In the genomic region with DNA sequence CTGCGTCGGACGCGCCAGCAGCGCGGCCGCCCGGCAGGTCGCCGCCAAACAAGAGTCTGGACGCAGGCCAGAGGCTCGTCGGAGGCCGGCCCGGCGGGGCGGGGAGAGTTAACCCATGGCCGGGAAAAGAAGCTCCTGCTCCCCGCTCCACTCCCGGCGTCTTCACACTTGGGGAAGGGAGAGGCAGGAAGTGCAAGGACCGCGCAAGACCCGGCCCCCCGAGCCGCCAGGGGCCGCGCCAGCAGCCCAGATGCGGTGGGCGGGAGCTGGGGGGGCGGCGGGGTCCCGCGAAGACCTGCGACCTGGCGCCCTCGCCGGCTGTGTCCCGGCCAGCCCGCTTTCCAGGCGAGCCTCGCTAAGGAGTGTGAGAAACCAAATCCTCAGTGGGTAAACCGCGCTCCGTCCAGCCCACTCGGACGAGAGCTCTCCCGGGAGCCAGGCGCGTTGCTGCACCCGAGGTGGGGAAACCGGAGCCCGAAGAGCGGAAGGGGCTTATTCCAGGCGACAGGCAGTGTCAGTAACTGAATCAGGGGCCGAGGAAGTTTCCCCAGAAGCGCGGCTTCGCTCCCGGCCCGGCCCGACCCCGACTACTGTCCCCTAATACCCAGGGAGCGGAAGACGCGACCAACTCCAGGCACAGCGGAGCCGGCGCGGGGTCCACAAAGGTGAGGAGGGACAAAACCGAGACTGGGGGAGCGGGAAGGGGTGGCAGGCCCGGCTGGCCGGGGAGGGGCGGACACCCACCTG, we compare ENCODE assay signal across 8 cellular contexts. TPM values are rescaled to one million over a fixed set of nuclear protein-coding genes. Genes with fewer than 3 reads are reported as not detected.
DNase-seq lines count a peak whose midpoint lies in the region; ATAC-seq lines count a peak whose summit lies in the region.

No MANE protein-coding gene starts in this region.

- POLR2A ChIA-PET in activated CD4-positive, alpha-beta T cell treated with anti-CD3 and anti-CD28 coated beads, Interleukin-2, amount 10 ng/mL, durations not matched to agents 7 days and 5 days (lab: Charles Lee), result no interaction called here

- peaks cover 9% of the 10 kb centered on the region for H3K9me3 Mint-ChIP-seq in activated CD4-positive, alpha-beta T cell treated with anti-CD3 and anti-CD28 coated beads, Interleukin-2, amount 10 ng/mL, durations not matched to agents 7 days and 5 days
- peaks cover 0 to 2% (median 0%) of the 10 kb centered on the region in 3 donors for H3K9me3 Mint-ChIP-seq in IgD-negative memory B cell

- no peak for DNase-seq in activated CD4-positive, alpha-beta T cell treated with anti-CD3 and anti-CD28 coated beads, Interleukin-2, amount 10 ng/mL, durations not matched to agents 7 days and 5 days
- no peak for DNase-seq in activated CD4-positive, alpha-beta T cell treated with anti-CD3 and anti-CD28 coated beads, Interleukin-2, amount 50 U/mL, for 4 hours
- DNase-seq in amniotic epithelial cell (ENCODE audit: low read depth) (peak; percentile 41), hepatic stellate cell (ENCODE audit: low spot score) (peak; percentile 81), sciatic nerve (ENCODE audit: low spot score) (peak; percentile 80), CD1c-positive myeloid dendritic cell (ENCODE audit: extremely low spot score) (no peak)
- no peak for DNase-seq in stimulated activated CD4-positive, alpha-beta T cell treated with anti-CD3 and anti-CD28 coated beads, Interleukin-4, amount 100 ng/mL, for 24 hours

- peaks cover 7% of the 10 kb centered on the region for H3K36me3 Mint-ChIP-seq in activated CD4-positive, alpha-beta T cell treated with anti-CD3 and anti-CD28 coated beads, Interleukin-2, amount 10 ng/mL, durations not matched to agents 7 days and 5 days (ENCODE audit: low read depth)
- H3K36me3 Mint-ChIP-seq in IgD-negative memory B cell, result no peaks in the 10 kb centered on the region

- peak overlapping the region; percentile 64 for H3K4me3 Mint-ChIP-seq in activated CD4-positive, alpha-beta T cell treated with anti-CD3 and anti-CD28 coated beads, Interleukin-2, amount 10 ng/mL, durations not matched to agents 7 days and 5 days
- peak overlapping the region; percentile 79 to 94 (median 86) for H3K4me3 Mint-ChIP-seq in IgD-negative memory B cell

- no peak overlapping the region for H3K27ac Mint-ChIP-seq in activated CD4-positive, alpha-beta T cell treated with anti-CD3 and anti-CD28 coated beads, Interleukin-2, amount 10 ng/mL, durations not matched to agents 7 days and 5 days
- H3K27ac Mint-ChIP-seq in IgD-negative memory B cell, result no peak overlapping the region

- H3K27me3 Mint-ChIP-seq in activated CD4-positive, alpha-beta T cell treated with anti-CD3 and anti-CD28 coated beads, Interleukin-2, amount 10 ng/mL, durations not matched to agents 7 days and 5 days, result peaks cover 56% of the 10 kb centered on the region
- peaks cover 25% of the 10 kb centered on the region for H3K27me3 Mint-ChIP-seq in IgD-negative memory B cell

- CTCF ChIA-PET in activated CD4-positive, alpha-beta T cell treated with anti-CD3 and anti-CD28 coated beads, Interleukin-2, amount 10 ng/mL, durations not matched to agents 7 days and 5 days (lab: Charles Lee), result interaction anchor here (0.6 to 2.6 kb wide), 5 partner anchors 11 to 70 kb away, joined by 3 to 8 read pairs (median 3); no protein-coding TSS in a partner anchor

- peaks cover 10% of the 10 kb centered on the region for H3K4me1 Mint-ChIP-seq in activated CD4-positive, alpha-beta T cell treated with anti-CD3 and anti-CD28 coated beads, Interleukin-2, amount 10 ng/mL, durations not matched to agents 7 days and 5 days
- peaks cover 10 to 11% (median 10%) of the 10 kb centered on the region in 3 donors for H3K4me1 Mint-ChIP-seq in IgD-negative memory B cell

- ATAC-seq in sciatic nerve, result peak; percentile 4

- intact Hi-C loops in sciatic nerve (cut with DNase I), result no loop called here

RNA-seq across cellular contexts. Expression of gene ADAMTS7, which starts 0.7 kb away (rescaled TPM):
- total RNA-seq in activated CD4-positive, alpha-beta T cell treated with anti-CD3 and anti-CD28 coated beads, Interleukin-2, amount 10 ng/mL, durations not matched to agents 7 days and 5 days, result under 1 TPM; 0.10 to 0.12 TPM
- polyA plus RNA-seq in IgD-negative memory B cell, result 0.04 TPM
- total RNA-seq in sciatic nerve, result 16.6 TPM

Comparison
In these comparisons a context has a peak if more than half of its experiments do, and no peak if none do; other contexts are left out.
1. DNase-seq: peak in amniotic epithelial cell (single experiment), hepatic stellate cell (single experiment) and sciatic nerve (single experiment); none in activated CD4-positive, alpha-beta T cell treated with anti-CD3 and anti-CD28 coated beads, Interleukin-2, amount 10 ng/mL, durations not matched to agents 7 days and 5 days (single experiment), activated CD4-positive, alpha-beta T cell treated with anti-CD3 and anti-CD28 coated beads, Interleukin-2, amount 50 U/mL, for 4 hours (0 of 2), CD1c-positive myeloid dendritic cell (single experiment) and stimulated activated CD4-positive, alpha-beta T cell treated with anti-CD3 and anti-CD28 coated beads, Interleukin-4, amount 100 ng/mL, for 24 hours (single experiment).
2. RNA of gene ADAMTS7, which starts 0.7 kb away (total RNA-seq): 16.6 TPM in sciatic nerve (single experiment); 0.10 to 0.12 TPM in activated CD4-positive, alpha-beta T cell treated with anti-CD3 and anti-CD28 coated beads, Interleukin-2, amount 10 ng/mL, durations not matched to agents 7 days and 5 days; every median in the first group is over 10 times any median in the second.